ENCODE assay signal across 24 cellular contexts in genomic region chr3:146851665-146852064, GRCh38.
"Had no signal": no experiment of that assay in that cellular context is flagged by ENCODE, and none has a peak within 500 bp of the region (broad histone marks: within the 10 kb centered on the region; RNA-seq: fewer than 3 reads in every experiment).

No MANE protein-coding gene starts in this region.

- H3K79me2 ChIP-seq: parathyroid adenoma had no signal

- H3K27me3 Mint-ChIP-seq: memory B cell, progenitor cell of endocrine pancreas had no signal

- H2AFZ ChIP-seq: parathyroid adenoma had no signal

- DNase-seq: cerebellar nuclear complex; dorsolateral prefrontal cortex; effector CD4-positive, alpha-beta T cell; foreskin fibroblast; natural killer cell; occipital lobe; right lobe of liver; stimulated activated CD4-positive, alpha-beta T cell treated with anti-CD3 and anti-CD28 coated beads, Interleukin-12 subunit alpha, Interleukin-12 subunit beta, amount 100 ng/mL, for 4 hours; stimulated activated CD4-positive, alpha-beta T cell treated with anti-CD3 and anti-CD28 coated beads, Interleukin-1b, Interleukin-23, amount 100 ng/mL, for 48 hours; stimulated activated CD4-positive, alpha-beta T cell treated with anti-CD3 and anti-CD28 coated beads, Interleukin-4, amount 100 ng/mL, for 1 hour; stimulated activated CD8-positive, alpha-beta memory T cell treated with anti-CD3 and anti-CD28 coated beads, Interleukin-4, amount 100 ng/mL, for 48 hours; stimulated activated naive CD4-positive, alpha-beta T cell treated with Interleukin-2 at 50 U/mL for 16 hours; stomach; thyroid gland; trophoblast cell had no signal

- H3K4me3 Mint-ChIP-seq: memory B cell, natural killer cell had no signal

- FAIRE-seq: keratinocyte had no signal

- H3K27me3 ChIP-seq: dorsolateral prefrontal cortex, stomach, thyroid gland had no signal

- H3K27ac Mint-ChIP-seq: memory B cell, natural killer cell, progenitor cell of endocrine pancreas had no signal

- H3K9ac ChIP-seq: parathyroid adenoma had no signal

- ATAC-seq: esophagus mucosa, left lobe of liver, natural killer cell, right lobe of liver had no signal

- H3K36me3 ChIP-seq: right lobe of liver, stomach, thyroid gland had no signal

- H3K9me3 ChIP-seq: right lobe of liver, stomach, thyroid gland had no signal

- H3K4me1 ChIP-seq: parathyroid adenoma, right lobe of liver, stomach, thyroid gland had no signal

- H3K36me3 Mint-ChIP-seq: memory B cell had no signal

- H3K4me3 ChIP-seq: dorsolateral prefrontal cortex, lung, right lobe of liver, smooth muscle cell, stomach, thyroid gland had no signal

- H3K4me1 Mint-ChIP-seq: memory B cell, natural killer cell had no signal

- H3K27ac ChIP-seq: dorsolateral prefrontal cortex, epithelial cell of prostate, parathyroid adenoma, right lobe of liver, stomach, thyroid gland had no signal

- H3K4me2 ChIP-seq: smooth muscle cell had no signal
